36 cellular contexts compared by ENCODE assay signal in the genomic region with DNA sequence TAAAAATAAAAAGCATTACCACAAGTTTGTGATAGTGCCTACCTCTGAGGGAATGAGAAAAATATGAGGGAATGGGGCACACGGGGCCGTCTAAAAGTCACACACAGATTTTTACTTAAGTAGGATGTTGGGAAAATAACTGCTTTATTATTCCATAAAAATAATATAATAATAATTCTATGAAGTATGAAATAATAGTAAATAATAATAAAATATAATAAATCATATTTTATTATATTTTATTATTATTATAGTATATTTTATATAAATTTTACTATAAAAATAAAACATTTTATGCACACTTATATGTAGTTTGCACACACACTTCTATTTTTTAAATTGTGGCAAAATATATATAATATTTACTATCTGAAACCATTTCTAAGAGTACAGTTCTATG.
"Had no signal": no experiment of that assay in that cellular context is flagged by ENCODE, and none has a peak within 500 bp of the region (broad histone marks: within the 10 kb centered on the region; RNA-seq: fewer than 3 reads in every experiment).

No MANE protein-coding gene starts in this region.

- DNase-seq: activated effector memory CD4-positive, alpha-beta T cell treated with anti-CD3 and anti-CD28 coated beads, Interleukin-2, amount 50 U/mL, for 16 hours; activated effector memory CD4-positive, alpha-beta T cell treated with Interleukin-2 at 50 U/mL for 16 hours; activated gamma-delta T cell; activated gamma-delta T cell treated with Interleukin-2 at 50 U/mL for 16 hours; activated naive CD4-positive, alpha-beta T cell; activated naive CD4-positive, alpha-beta T cell treated with anti-CD3 and anti-CD28 coated beads for 36 hours; activated naive CD4-positive, alpha-beta T cell treated with anti-CD3 and anti-CD28 coated beads, Interleukin-2, amount 10 ng/mL, durations not matched to agents 7 days and 5 days; activated naive CD4-positive, alpha-beta T cell treated with anti-CD3 and anti-CD28 coated beads, Interleukin-2, amount 50 U/mL, for 16 hours; activated naive CD4-positive, alpha-beta T cell treated with Interleukin-2 at 50 U/mL for 16 hours; activated naive CD8-positive, alpha-beta T cell treated with anti-CD3 and anti-CD28 coated beads for 36 hours; activated naive CD8-positive, alpha-beta T cell treated with anti-CD3 and anti-CD28 coated beads, Interleukin-2, amount 10 ng/mL, durations not matched to agents 7 days and 5 days; activated naive CD8-positive, alpha-beta T cell treated with anti-CD3 and anti-CD28 coated beads, Interleukin-2, amount 50 U/mL, for 24 hours; activated T-cell treated with anti-CD3 and anti-CD28 coated beads, Interleukin-2, amount 50 U/mL, for 24 hours; activated T-cell treated with anti-CD3 and anti-CD28 coated beads, Interleukin-2, amount 50 U/mL, for 4 hours; activated T-cell treated with anti-CD3 and anti-CD28 coated beads, Interleukin-2, amount 50 U/mL, for 48 hours; activated T-cell treated with anti-CD3 and anti-CD28 coated beads, Interleukin-2, amount 50 U/mL, for 72 hours; adrenal gland; amniotic stem cell; amygdala; anterior cingulate cortex; aorta; body of pancreas; brain microvascular endothelial cell; caudate nucleus; central memory CD4-positive, alpha-beta T cell; cerebellar nuclear complex had no signal

- ATAC-seq: activated naive CD4-positive, alpha-beta T cell treated with anti-CD3 and anti-CD28 coated beads, Interleukin-2, amount 50 U/mL, for 72 hours; activated naive CD8-positive, alpha-beta T cell treated with anti-CD3 and anti-CD28 coated beads, Interleukin-2, amount 50 U/mL, for 24 hours; activated T-cell treated with anti-CD3 and anti-CD28 coated beads, Interleukin-2, amount 50 U/mL, for 4 hours; activated T-cell treated with anti-CD3 and anti-CD28 coated beads, Interleukin-2, amount 50 U/mL, for 72 hours; activated T-helper 17 cell treated with anti-CD3 and anti-CD28 coated beads, Interleukin-2, amount 50 U/mL, for 72 hours; body of pancreas had no signal

- H3K27me3 Mint-ChIP-seq: activated naive CD4-positive, alpha-beta T cell treated with anti-CD3 and anti-CD28 coated beads, Interleukin-2, amount 10 ng/mL, durations not matched to agents 7 days and 5 days; activated naive CD4-positive, alpha-beta T cell treated with anti-CD3 and anti-CD28 coated beads, Interleukin-2, amount 50 U/mL, for 24 hours; activated naive CD8-positive, alpha-beta T cell; activated naive CD8-positive, alpha-beta T cell treated with anti-CD3 and anti-CD28 coated beads for 36 hours; activated naive CD8-positive, alpha-beta T cell treated with anti-CD3 and anti-CD28 coated beads, Interleukin-2, amount 10 ng/mL, durations not matched to agents 7 days and 5 days; activated naive CD8-positive, alpha-beta T cell treated with anti-CD3 and anti-CD28 coated beads, Interleukin-2, amount 50 U/mL, for 24 hours; activated T-cell treated with anti-CD3 and anti-CD28 coated beads, Interleukin-2, amount 50 U/mL, for 24 hours; activated T-helper 17 cell treated with anti-CD3 and anti-CD28 coated beads, Interleukin-2, amount 50 U/mL, for 72 hours; brain; central memory CD8-positive, alpha-beta T cell had no signal

- H3K4me3 Mint-ChIP-seq: activated naive CD4-positive, alpha-beta T cell treated with anti-CD3 and anti-CD28 coated beads for 36 hours; activated naive CD4-positive, alpha-beta T cell treated with anti-CD3 and anti-CD28 coated beads, Interleukin-2, amount 10 ng/mL, durations not matched to agents 7 days and 5 days; activated naive CD4-positive, alpha-beta T cell treated with anti-CD3 and anti-CD28 coated beads, Interleukin-2, amount 50 U/mL, for 24 hours; activated naive CD8-positive, alpha-beta T cell; activated naive CD8-positive, alpha-beta T cell treated with anti-CD3 and anti-CD28 coated beads for 36 hours; activated naive CD8-positive, alpha-beta T cell treated with anti-CD3 and anti-CD28 coated beads, Interleukin-2, amount 10 ng/mL, durations not matched to agents 7 days and 5 days; activated naive CD8-positive, alpha-beta T cell treated with anti-CD3 and anti-CD28 coated beads, Interleukin-2, amount 50 U/mL, for 24 hours; activated T-cell treated with anti-CD3 and anti-CD28 coated beads, Interleukin-2, amount 50 U/mL, for 24 hours; activated T-cell treated with anti-CD3 and anti-CD28 coated beads, Interleukin-2, amount 50 U/mL, for 4 hours; activated T-cell treated with anti-CD3 and anti-CD28 coated beads, Interleukin-2, amount 50 U/mL, for 72 hours; activated T-helper 1 cell treated with anti-CD3 and anti-CD28 coated beads, Interleukin-12 subunit alpha, Interleukin-12 subunit beta, Interleukin-2, Interleukin-4 antibody, amounts not matched to agents 30 ng/mL and 10 ng/mL and 1 ng/mL, durations not matched to agents 14 hours and 24 hours and 36 hours; activated T-helper 17 cell treated with anti-CD3 and anti-CD28 coated beads, Interleukin-2, amount 50 U/mL, for 72 hours; brain; central memory CD8-positive, alpha-beta T cell had no signal

- FAIRE-seq: astrocyte, bronchial epithelial cell had no signal

- H3K36me3 Mint-ChIP-seq: activated naive CD4-positive, alpha-beta T cell treated with anti-CD3 and anti-CD28 coated beads, Interleukin-2, amount 10 ng/mL, durations not matched to agents 7 days and 5 days; activated naive CD4-positive, alpha-beta T cell treated with anti-CD3 and anti-CD28 coated beads, Interleukin-2, amount 50 U/mL, for 24 hours; activated naive CD8-positive, alpha-beta T cell treated with anti-CD3 and anti-CD28 coated beads for 36 hours had no signal

- H3K27ac Mint-ChIP-seq: activated naive CD4-positive, alpha-beta T cell treated with anti-CD3 and anti-CD28 coated beads for 36 hours; activated naive CD4-positive, alpha-beta T cell treated with anti-CD3 and anti-CD28 coated beads, Interleukin-2, amount 10 ng/mL, durations not matched to agents 7 days and 5 days; activated naive CD4-positive, alpha-beta T cell treated with anti-CD3 and anti-CD28 coated beads, Interleukin-2, amount 50 U/mL, for 24 hours; activated naive CD4-positive, alpha-beta T cell treated with anti-CD3 and anti-CD28 coated beads, Interleukin-2, amount 50 U/mL, for 72 hours; activated naive CD8-positive, alpha-beta T cell; activated naive CD8-positive, alpha-beta T cell treated with anti-CD3 and anti-CD28 coated beads for 36 hours; activated naive CD8-positive, alpha-beta T cell treated with anti-CD3 and anti-CD28 coated beads, Interleukin-2, amount 10 ng/mL, durations not matched to agents 7 days and 5 days; activated naive CD8-positive, alpha-beta T cell treated with anti-CD3 and anti-CD28 coated beads, Interleukin-2, amount 50 U/mL, for 24 hours; activated T-cell treated with anti-CD3 and anti-CD28 coated beads, Interleukin-2, amount 50 U/mL, for 24 hours; activated T-cell treated with anti-CD3 and anti-CD28 coated beads, Interleukin-2, amount 50 U/mL, for 72 hours; activated T-helper 1 cell treated with anti-CD3 and anti-CD28 coated beads, Interleukin-12 subunit alpha, Interleukin-12 subunit beta, Interleukin-2, Interleukin-4 antibody, amounts not matched to agents 30 ng/mL and 10 ng/mL and 1 ng/mL, durations not matched to agents 14 hours and 24 hours and 36 hours; activated T-helper 17 cell treated with anti-CD3 and anti-CD28 coated beads, Interleukin-2, amount 50 U/mL, for 72 hours; activated T-helper 2 cell treated with anti-CD3 and anti-CD28 coated beads, Interferon-gamma antibody, Interleukin-2, Interleukin-4, amounts not matched to agents 10 μg/mL and 5 μg/mL and 100 μg/mL, durations not matched to agents 14 hours and 24 hours and 36 hours; brain had no signal

- H3K9me3 Mint-ChIP-seq: activated naive CD4-positive, alpha-beta T cell treated with anti-CD3 and anti-CD28 coated beads for 36 hours; activated naive CD4-positive, alpha-beta T cell treated with anti-CD3 and anti-CD28 coated beads, Interleukin-2, amount 10 ng/mL, durations not matched to agents 7 days and 5 days; activated naive CD4-positive, alpha-beta T cell treated with anti-CD3 and anti-CD28 coated beads, Interleukin-2, amount 50 U/mL, for 24 hours; activated naive CD4-positive, alpha-beta T cell treated with anti-CD3 and anti-CD28 coated beads, Interleukin-2, amount 50 U/mL, for 72 hours; activated naive CD8-positive, alpha-beta T cell treated with anti-CD3 and anti-CD28 coated beads for 36 hours; activated naive CD8-positive, alpha-beta T cell treated with anti-CD3 and anti-CD28 coated beads, Interleukin-2, amount 50 U/mL, for 24 hours; activated T-cell treated with anti-CD3 and anti-CD28 coated beads, Interleukin-2, amount 50 U/mL, for 24 hours; activated T-cell treated with anti-CD3 and anti-CD28 coated beads, Interleukin-2, amount 50 U/mL, for 4 hours; activated T-cell treated with anti-CD3 and anti-CD28 coated beads, Interleukin-2, amount 50 U/mL, for 72 hours; activated T-helper 1 cell treated with anti-CD3 and anti-CD28 coated beads, Interleukin-12 subunit alpha, Interleukin-12 subunit beta, Interleukin-2, Interleukin-4 antibody, amounts not matched to agents 30 ng/mL and 10 ng/mL and 1 ng/mL, durations not matched to agents 14 hours and 24 hours and 36 hours; activated T-helper 17 cell treated with anti-CD3 and anti-CD28 coated beads, Interleukin-2, amount 50 U/mL, for 72 hours; activated T-helper 2 cell treated with anti-CD3 and anti-CD28 coated beads, Interferon-gamma antibody, Interleukin-2, Interleukin-4, amounts not matched to agents 10 μg/mL and 5 μg/mL and 100 μg/mL, durations not matched to agents 14 hours and 24 hours and 36 hours; central memory CD8-positive, alpha-beta T cell had no signal
